Comparison of ENCODE assay signal across 16 cellular contexts in the genomic region with DNA sequence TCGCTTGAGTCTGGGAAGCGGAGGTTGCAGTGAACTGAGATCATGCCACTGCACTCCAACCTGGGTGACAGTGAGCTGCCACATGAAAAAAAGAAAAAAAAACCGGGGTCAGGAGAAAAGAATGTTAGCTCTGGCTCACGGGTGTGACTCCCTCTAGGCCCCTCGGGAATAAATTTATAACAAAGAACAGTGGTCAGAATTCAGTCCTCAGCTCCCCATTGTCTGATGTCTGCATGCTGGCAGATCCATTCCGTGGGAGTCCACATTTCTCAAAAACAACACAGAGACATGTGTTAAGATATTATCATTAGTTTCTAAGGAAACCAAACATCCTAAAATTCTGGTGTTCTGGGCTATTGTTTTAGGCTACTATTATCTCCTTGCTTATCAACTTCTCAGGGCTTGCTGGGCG.
"Had no signal": no experiment of that assay in that cellular context is flagged by ENCODE, and none has a peak within 500 bp of the region (broad histone marks: within the 10 kb centered on the region; RNA-seq: fewer than 3 reads in every experiment).

No MANE protein-coding gene starts in this region.

- H3K9me3 ChIP-seq: lower lobe of right lung, tibial nerve, uterus had no signal

- H3K27ac ChIP-seq: cardiac muscle cell, lower lobe of right lung, skin epidermis, tibial nerve, uterus had no signal

- ATAC-seq: activated CD4-positive, alpha-beta T cell treated with anti-CD3 and anti-CD28 coated beads for 36 hours; effector memory CD8-positive, alpha-beta T cell; lower lobe of right lung; WTC11 had no signal

- H3K4me3 ChIP-seq: cardiac muscle cell, lower lobe of right lung, skin epidermis, tibial nerve, uterus had no signal

- H3K27me3 ChIP-seq: cardiac muscle cell, uterus had no signal

- DNase-seq: activated CD4-positive, alpha-beta T cell treated with anti-CD3 and anti-CD28 coated beads for 36 hours; activated CD4-positive, alpha-beta T cell treated with anti-CD3 and anti-CD28 coated beads, Interleukin-2, amount 50 U/mL, for 48 hours; activated naive CD8-positive, alpha-beta T cell treated with anti-CD3 and anti-CD28 coated beads for 36 hours; activated T-cell treated with anti-CD3 and anti-CD28 coated beads for 4 hours; amniotic stem cell; effector memory CD8-positive, alpha-beta T cell; left cardiac atrium; lower lobe of right lung; midbrain; nephron progenitor cell; nucleus accumbens; uterus had no signal

- H3K36me3 ChIP-seq: cardiac muscle cell, lower lobe of right lung, tibial nerve, uterus had no signal

- H3K4me1 ChIP-seq: lower lobe of right lung, tibial nerve, uterus had no signal
